In genomic region chr2:54574107-54574859, GRCh38 we compare ENCODE assay signal across 9 cellular contexts.
DNase-seq lines count a peak whose midpoint lies in the region; ATAC-seq, FAIRE-seq and TF ChIP-seq lines count a peak whose summit lies in the region.
"Had no signal": no experiment of that assay in that cellular context is flagged by ENCODE, and none has a peak within 500 bp of the region (broad histone marks: within the 10 kb centered on the region; RNA-seq: fewer than 3 reads in every experiment).

No MANE protein-coding gene starts in this region.

- no peak overlapping the region for H4K8ac ChIP-seq in neuronal stem cell (ENCODE audit: low read depth, low read length)

- H3K4me1 Mint-ChIP-seq in activated CD4-positive, alpha-beta T cell treated with anti-CD3 and anti-CD28 coated beads, Interleukin-2, amount 10 ng/mL, durations not matched to agents 24 days and 14 days: peaks cover 90% of the 10 kb centered on the region

- TF ChIP-seq CTCF in esophagus squamous epithelium (IDR thresholded peaks at IDR 0.05): peak in 1 of 6 experiments; percentile 1

- no peak overlapping the region for H3K4me2 ChIP-seq in neuronal stem cell (ENCODE audit: insufficient read depth, low read length, poor library complexity, severe bottlenecking)

- no peaks in the 10 kb centered on the region for H3K9me3 ChIP-seq in esophagus squamous epithelium
- H3K9me3 ChIP-seq in small intestine (ENCODE audit: control insufficient read depth, low read depth): no peaks in the 10 kb centered on the region
- peaks cover 0 to 10% of the 10 kb centered on the region in 2 donors for H3K9me3 ChIP-seq in neuronal stem cell (replicated peaks in 1 of 2; ENCODE audit: control insufficient read depth in 2 of 2, insufficient read depth in 1 of 2, low read depth in 1 of 2, low read length in 2 of 2)

- peak overlapping the region; percentile 96 for H3K27ac Mint-ChIP-seq in activated CD4-positive, alpha-beta T cell treated with anti-CD3 and anti-CD28 coated beads, Interleukin-2, amount 10 ng/mL, durations not matched to agents 24 days and 14 days

- H3K36me3 Mint-ChIP-seq in activated CD4-positive, alpha-beta T cell treated with anti-CD3 and anti-CD28 coated beads, Interleukin-2, amount 10 ng/mL, durations not matched to agents 24 days and 14 days (ENCODE audit: low read depth): peaks cover 16% of the 10 kb centered on the region

- H2BK12ac ChIP-seq in neuronal stem cell (ENCODE audit: low read length): no peak overlapping the region

- no peak for FAIRE-seq in small intestine (lab: Jason Lieb, UNC)
- FAIRE-seq: endometrium had no signal

- H3K4me3 ChIP-seq in esophagus squamous epithelium (no peak overlapping the region), small intestine (ENCODE audit: low read depth in 1 of 2, low read length in 2 of 2) (peak overlapping the region in 1 of 2 donors; percentile 13), neuronal stem cell (ENCODE audit: low read length in 2 of 2) (no peak overlapping the region)

- 51 to 58% methylated on average over 9 of the region's 9 CpGs for WGBS in esophagus squamous epithelium, 2 donors
- 3 to 29% (median 10%) methylated on average over 9 of the region's 9 CpGs for WGBS in small intestine, 3 donors
- WGBS in neuronal stem cell (ENCODE audit: extremely low coverage in 2 of 2, insufficient read length in 2 of 2, insufficient replicate concordance in 1 of 2), 2 donors: no CpG with 5 or more reads among the region's 9 CpGs

- no peak overlapping the region for H2BK120ac ChIP-seq in neuronal stem cell (ENCODE audit: low read depth, low read length)

- no peak overlapping the region for H3K4ac ChIP-seq in neuronal stem cell (ENCODE audit: low read length)

- no peak overlapping the region for H4K91ac ChIP-seq in neuronal stem cell (ENCODE audit: low read depth, low read length, poor library complexity)

- H3K4me1 ChIP-seq in esophagus squamous epithelium (peaks cover 64 to 100% (median 98%) of the 10 kb centered on the region in 3 donors), small intestine (ENCODE audit: control insufficient read depth in 2 of 2, insufficient read depth in 1 of 2, low read depth in 1 of 2, low read length in 1 of 2) (peaks cover 33 to 79% of the 10 kb centered on the region in 2 donors), neuronal stem cell (ENCODE audit: control insufficient read depth in 2 of 2, insufficient read depth in 1 of 2, low read depth in 1 of 2, low read length in 2 of 2) (peaks cover 22 to 25% of the 10 kb centered on the region in 2 donors)

- peaks cover 5% of the 10 kb centered on the region for H3K79me1 ChIP-seq in neuronal stem cell (ENCODE audit: low read depth, low read length)

- H3K27me3 Mint-ChIP-seq in activated CD4-positive, alpha-beta T cell treated with anti-CD3 and anti-CD28 coated beads, Interleukin-2, amount 10 ng/mL, durations not matched to agents 24 days and 14 days: no peaks in the 10 kb centered on the region

- H3K36me3 ChIP-seq in esophagus squamous epithelium (no peaks in the 10 kb centered on the region), small intestine (ENCODE audit: control insufficient read depth in 2 of 2, insufficient read depth in 2 of 2, low read length in 2 of 2) (no peaks in the 10 kb centered on the region), neuronal stem cell (replicated peaks in 1 of 2; ENCODE audit: control insufficient read depth in 2 of 2, insufficient read depth in 2 of 2, low read length in 2 of 2) (peaks cover 0 to 4% of the 10 kb centered on the region in 2 donors)

- TF ChIP-seq POLR2A in esophagus squamous epithelium (IDR thresholded peaks at IDR 0.05): peak in 1 of 4 donors; percentile 46

- no peak overlapping the region for H3K23ac ChIP-seq in neuronal stem cell (ENCODE audit: low read depth, low read length, poor library complexity)

- H2AK5ac ChIP-seq in neuronal stem cell (ENCODE audit: low read depth, low read length): no peak overlapping the region

- H2BK5ac ChIP-seq in neuronal stem cell (ENCODE audit: low read length): no peak overlapping the region

- ATAC-seq in GM21367 (IDR thresholded peaks at IDR 0.05; ENCODE audit: unreplicated experiment): peak; percentile 35

- DNase-seq in AG20443 (ENCODE audit: low spot score) (peak; percentile 24), LoVo (ENCODE audit: low spot score) (peak; percentile 89), esophagus squamous epithelium (lab: John Stamatoyannopoulos, UW) (no peak), small intestine (peak; percentile 97), DMS 273 treated with DMSO at 0.1 percent for 48 hours (lab: John Stamatoyannopoulos, UW) (no peak), neuronal stem cell (ENCODE audit: low spot score) (no peak)
- peak; percentile 92 for DNase-seq in activated CD4-positive, alpha-beta T cell treated with anti-CD3 and anti-CD28 coated beads, Interleukin-2, amount 10 ng/mL, durations not matched to agents 24 days and 14 days

- H2BK15ac ChIP-seq in neuronal stem cell (ENCODE audit: low read length): no peak overlapping the region

- peak overlapping the region; percentile 87 for H3K4me3 Mint-ChIP-seq in activated CD4-positive, alpha-beta T cell treated with anti-CD3 and anti-CD28 coated beads, Interleukin-2, amount 10 ng/mL, durations not matched to agents 24 days and 14 days

- no peak overlapping the region for H2AFZ ChIP-seq in neuronal stem cell (ENCODE audit: low read length)

- H3K27me3 ChIP-seq in esophagus squamous epithelium (no peaks in the 10 kb centered on the region), small intestine (ENCODE audit: control insufficient read depth in 2 of 2, insufficient read depth in 2 of 2, low read length in 2 of 2) (no peaks in the 10 kb centered on the region), neuronal stem cell (ENCODE audit: control insufficient read depth in 3 of 3, insufficient read depth in 3 of 3, low read depth in 1 of 3, low read length in 3 of 3) (no peaks in the 10 kb centered on the region)

- H3K14ac ChIP-seq in neuronal stem cell (ENCODE audit: low read length): no peak overlapping the region

- peaks cover 3% of the 10 kb centered on the region for H3K9me3 Mint-ChIP-seq in activated CD4-positive, alpha-beta T cell treated with anti-CD3 and anti-CD28 coated beads, Interleukin-2, amount 10 ng/mL, durations not matched to agents 24 days and 14 days

- H3K18ac ChIP-seq in neuronal stem cell (ENCODE audit: low read length): no peak overlapping the region

- H3K27ac ChIP-seq in esophagus squamous epithelium (peak overlapping the region; percentile 78 to 86 (median 85)), small intestine (ENCODE audit: low read depth in 1 of 2, low read length in 1 of 2) (peak overlapping the region; percentile 96 to 99), neuronal stem cell (replicated peaks; ENCODE audit: low read length) (no peak overlapping the region)

- intact Hi-C loops in activated CD4-positive, alpha-beta T cell treated with anti-CD3 and anti-CD28 coated beads, Interleukin-2, amount 10 ng/mL, durations not matched to agents 24 days and 14 days (cut with micrococcal nuclease): loop anchor here (2.0 to 5.0 kb wide), 5 partner anchors 15 to 1043 kb away; partner anchors contain the start of genes PPP4R3B and RTN4
- intact Hi-C loops in esophagus squamous epithelium (cut with DNase I): no loop called here

- H3K9ac ChIP-seq in neuronal stem cell (ENCODE audit: low read depth, low read length, poor library complexity): no peak overlapping the region

Comparison
In these comparisons a context has a peak if more than half of its experiments do, and no peak if none do; other contexts are left out.
1. DNase-seq: peak in AG20443 (single experiment), LoVo (single experiment), activated CD4-positive, alpha-beta T cell treated with anti-CD3 and anti-CD28 coated beads, Interleukin-2, amount 10 ng/mL, durations not matched to agents 24 days and 14 days (single experiment) and small intestine (single experiment); none in esophagus squamous epithelium (single experiment), DMS 273 treated with DMSO at 0.1 percent for 48 hours (single experiment) and neuronal stem cell (single experiment).